8 cellular contexts compared by ENCODE assay signal in the genomic region with DNA sequence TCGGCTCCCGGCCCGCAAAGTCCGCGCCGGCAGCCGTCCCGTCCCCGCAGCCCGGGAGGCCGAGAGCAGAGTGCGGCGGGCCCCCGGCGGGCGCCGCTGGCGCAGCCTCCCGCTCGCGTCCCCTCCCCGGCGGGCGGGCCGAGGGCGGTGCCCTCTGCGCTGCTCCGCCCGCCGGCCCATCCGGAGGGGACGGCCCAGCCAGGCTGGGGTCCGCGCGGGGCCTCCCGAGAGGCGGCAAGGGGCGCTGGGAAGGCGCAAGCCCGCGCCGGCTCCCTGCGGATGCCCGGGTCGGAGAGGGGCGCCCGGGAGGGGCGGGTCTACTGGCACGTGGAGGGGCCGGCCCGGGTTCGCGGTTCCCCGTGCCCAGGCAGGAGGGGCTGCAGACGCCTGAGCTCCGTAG. TPM values are rescaled to one million over a fixed set of nuclear protein-coding genes. Genes with fewer than 3 reads are reported as not detected.
A peak's percentile ranks its signal among the peaks of the same experiment; 100 is the strongest.
DNase-seq lines count a peak whose midpoint lies in the region; ATAC-seq and TF ChIP-seq lines count a peak whose summit lies in the region.

A gene (minus strand): TSS at position 74 of the 400 bp plus-strand sequence. CDS start 126 bp downstream, outside the sequence.
A gene (plus strand): TSS at position 179 of the 400 bp plus-strand sequence. CDS start 1,783 bp downstream, outside the sequence.

- no peaks in the 10 kb centered on the region for H3K9me3 ChIP-seq in NT2/D1 (ENCODE audit: insufficient read depth, low read length)

- DNase-seq in ACHN, result peak; percentile 69
- peak; percentile 59 for DNase-seq in NT2/D1 (ENCODE audit: low read depth, low spot score)
- peak; percentile 46 for DNase-seq in activated naive CD4-positive, alpha-beta T cell treated with Interleukin-2 at 50 U/mL for 16 hours
- DNase-seq in glomerular visceral epithelial cell (ENCODE audit: extremely low spot score), result peak; percentile 70
- peak; percentile 73 for DNase-seq in occipital lobe (lab: John Stamatoyannopoulos, UW)
- no peak for DNase-seq in ureter (ENCODE audit: low spot score)

- H3K4me3 ChIP-seq in NT2/D1 (ENCODE audit: insufficient read length, low read depth), result peak within 1 kb of the TSS; percentile 94

- H3K9ac ChIP-seq in NT2/D1 (ENCODE audit: insufficient read length, low read depth), result peak within 1 kb of the TSS; percentile 92

- no peaks in the 10 kb centered on the region for H3K27me3 ChIP-seq in NT2/D1 (ENCODE audit: insufficient read depth, insufficient read length)

- peak; percentile 34 for ATAC-seq in GM18505 (IDR thresholded peaks at IDR 0.05; ENCODE audit: unreplicated experiment)
- ATAC-seq in HG03064 (IDR thresholded peaks at IDR 0.05; ENCODE audit: low read depth, unreplicated experiment), result peak; percentile 39

- peaks cover 17% of the 10 kb centered on the region for H3K4me1 ChIP-seq in NT2/D1 (ENCODE audit: insufficient read depth, insufficient read length)

- TF ChIP-seq POLR2A in GM18505 (IDR thresholded peaks at IDR 0.05; ENCODE audit: borderline replicate concordance, extremely low read depth, insufficient read depth, insufficient read length), result peak; percentile 55

- H3K36me3 ChIP-seq in NT2/D1 (ENCODE audit: insufficient read depth, insufficient read length, low read length), result peaks cover 54% of the 10 kb centered on the region

- in situ Hi-C loops in ACHN (cut with HindIII; ENCODE audit: low pct_ligation_motif_present, low pct_unique_long_range_greater_than_20kb, low sequenced_read_pairs), result loop anchor here (25.0 kb wide), 1 partner anchor 176 kb away; no protein-coding TSS in a partner anchor

RNA-seq across cellular contexts. Expression of the first gene that starts in this region (rescaled TPM):
- total RNA-seq in occipital lobe (8.4 TPM), ureter (11.7 TPM)

RNA-seq across cellular contexts. Expression of the second gene that starts in this region (rescaled TPM):
- total RNA-seq in occipital lobe, result 27.6 TPM
- 79.6 TPM for total RNA-seq in ureter
